ENCODE assay signal across 8 cellular contexts in the genomic region with DNA sequence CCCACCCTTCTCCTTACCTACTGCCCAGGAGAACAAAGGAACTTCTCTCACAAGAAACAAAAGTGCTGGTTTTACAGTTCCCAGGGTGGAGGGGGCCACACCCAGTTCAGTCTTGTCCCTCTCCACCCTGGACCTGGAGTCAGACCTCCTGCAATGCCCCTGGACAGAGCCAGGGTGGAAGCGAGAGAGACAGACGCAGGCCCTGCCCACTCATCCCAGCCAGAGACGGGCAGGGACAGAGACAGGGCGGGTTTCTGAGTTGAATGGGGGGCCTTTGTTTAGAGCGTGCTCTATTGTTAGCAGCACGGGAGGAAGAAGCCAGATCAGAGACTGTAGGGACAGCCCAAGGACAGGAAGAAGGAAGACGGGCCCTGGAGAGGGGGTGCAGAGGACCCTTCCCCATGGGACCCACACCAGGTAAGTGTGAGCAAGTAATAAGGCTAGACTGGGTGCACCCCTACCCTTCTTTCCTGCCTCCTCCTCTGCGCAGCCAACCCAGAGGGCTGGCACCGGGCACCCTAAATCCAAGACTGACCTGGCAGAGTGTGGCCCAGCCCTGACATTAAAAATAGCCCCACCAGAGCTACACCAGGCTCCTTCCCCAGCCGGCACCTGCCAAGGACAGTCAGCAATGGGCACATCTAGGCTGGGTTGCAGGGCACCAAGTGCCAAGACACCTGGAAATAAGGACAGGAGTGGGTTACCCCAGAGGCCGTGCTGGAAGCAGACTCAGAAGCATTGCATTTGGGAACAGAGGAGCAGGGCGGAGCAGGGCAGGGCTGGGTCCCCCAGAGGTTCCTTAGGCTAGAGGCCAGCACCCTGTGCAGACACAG. TPM values are rescaled to one million over a fixed set of nuclear protein-coding genes. Genes with fewer than 3 reads are reported as not detected.
DNase-seq lines count a peak whose midpoint lies in the region; ATAC-seq and TF ChIP-seq lines count a peak whose summit lies in the region.
"Had no signal": no experiment of that assay in that cellular context is flagged by ENCODE, and none has a peak within 500 bp of the region (broad histone marks: within the 10 kb centered on the region; RNA-seq: fewer than 3 reads in every experiment).

No MANE protein-coding gene starts in this region.

- 75% methylated on average over 12 of the region's 12 CpGs for WGBS in esophagus muscularis mucosa
- WGBS in transverse colon (ENCODE audit: low coverage in 1 of 2), 2 donors, result 31% methylated on average over 11 of the region's 12 CpGs; no CpG with 5 or more reads in 1 of the 2 donors

- peaks cover 0 to 16% (median 11%) of the 10 kb centered on the region in 4 donors for H3K36me3 ChIP-seq in esophagus muscularis mucosa
- peaks cover 0 to 10% (median 4%) of the 10 kb centered on the region in 4 donors for H3K36me3 ChIP-seq in transverse colon

- no peak for TF ChIP-seq EP300 in esophagus muscularis mucosa (IDR thresholded peaks at IDR 0.05)
- TF ChIP-seq EP300 in transverse colon (IDR thresholded peaks at IDR 0.05; ENCODE audit: low read depth), result no peak

- no peak for ATAC-seq in GM21737 (IDR thresholded peaks at IDR 0.05; ENCODE audit: unreplicated experiment)

- intact Hi-C loops in esophagus muscularis mucosa (cut with DNase I), result no loop called here
- intact Hi-C loops in transverse colon (cut with DNase I; ENCODE audit: low total_unique reads), result no loop called here

- H3K4me3 ChIP-seq in esophagus muscularis mucosa, result no peak overlapping the region
- no peak overlapping the region for H3K4me3 ChIP-seq in transverse colon

- DNase-seq in SW480 (ENCODE audit: low spot score) (peak; percentile 54), esophagus muscularis mucosa (ENCODE audit: extremely low spot score) (no peak), midbrain (lab: John Stamatoyannopoulos, UW) (peak; percentile 76), transverse colon (peak; percentile 81), HCEC 1CT (no peak), DMS79 (lab: John Stamatoyannopoulos, UW) (no peak)
- DNase-seq: NCI-H2081 treated with DMSO at 0.1 percent for 48 hours had no signal

- H3K27ac ChIP-seq in esophagus muscularis mucosa (replicated peaks in 1 of 4), result peak overlapping the region; percentile 5 to 75 (median 24)
- peak overlapping the region; percentile 91 to 96 (median 92) for H3K27ac ChIP-seq in transverse colon

- H3K4me1 ChIP-seq in esophagus muscularis mucosa (peaks cover 49 to 86% (median 70%) of the 10 kb centered on the region in 4 donors), transverse colon (peaks cover 65 to 89% (median 80%) of the 10 kb centered on the region in 4 donors)

- TF ChIP-seq POLR2A in esophagus muscularis mucosa (IDR thresholded peaks at IDR 0.05; ENCODE audit: low read depth), result no peak
- peak; percentile 60 for TF ChIP-seq POLR2A in transverse colon (IDR thresholded peaks at IDR 0.05)

- H3K9me3 ChIP-seq in esophagus muscularis mucosa, result no peaks in the 10 kb centered on the region
- H3K9me3 ChIP-seq in transverse colon, result no peaks in the 10 kb centered on the region

- TF ChIP-seq CTCF in esophagus muscularis mucosa (IDR thresholded peaks at IDR 0.05) (no peak), transverse colon (IDR thresholded peaks at IDR 0.05) (no peak)

- in situ Hi-C loops in transverse colon (cut with MboI; ENCODE audit: low pct_ligation_motif_present in 1 of 4, low pct_unique_long_range_greater_than_20kb in 1 of 4, low sequenced_read_pairs in 3 of 4), result no loop called here

- no peaks in the 10 kb centered on the region for H3K27me3 ChIP-seq in esophagus muscularis mucosa
- no peaks in the 10 kb centered on the region for H3K27me3 ChIP-seq in transverse colon

RNA-seq across cellular contexts. Expression of gene JUP, which starts 10.9 kb away (rescaled TPM):
- total RNA-seq in esophagus muscularis mucosa (10 to 100 TPM; 24.5 to 56.6 (median 46.4) TPM), transverse colon (100 to 1,000 TPM; 396 to 595 (median 513) TPM)

RNA-seq across cellular contexts. Expression of gene P3H4, which starts 36.1 kb away (rescaled TPM):
- 10 to 100 TPM in 2 of 4 donors, 1 to 10 TPM in 2; 8.4 to 19.9 (median 14.4) TPM for total RNA-seq in esophagus muscularis mucosa
- total RNA-seq in transverse colon, result 10 to 100 TPM; 18.7 to 39.6 (median 22.5) TPM

RNA-seq across cellular contexts. Expression of gene FKBP10, which starts 37.2 kb away (rescaled TPM):
- total RNA-seq in esophagus muscularis mucosa, result 10 to 100 TPM; 30.5 to 49.4 (median 33.8) TPM
- 10 to 100 TPM in 3 of 4 donors, 1 to 10 TPM in 1; 7.1 to 61.1 (median 12.6) TPM for total RNA-seq in transverse colon

RNA-seq across cellular contexts. Expression of gene HAP1, which starts 41.2 kb away (rescaled TPM):
- total RNA-seq in esophagus muscularis mucosa, result under 1 TPM in 1 of 4 donors, not detected in 3; 0.19 TPM
- under 1 TPM in 2 of 4 donors, not detected in 2; 0.55 to 0.79 TPM for total RNA-seq in transverse colon

Comparison
In these comparisons a context has a peak if more than half of its experiments do, and no peak if none do; other contexts are left out.
1. DNase-seq: peak in SW480 (single experiment), midbrain (single experiment) and transverse colon (single experiment); none in esophagus muscularis mucosa (single experiment), HCEC 1CT (single experiment) and DMS79 (single experiment).
2. RNA of gene JUP, which starts 10.9 kb away (total RNA-seq): 396 to 595 TPM in transverse colon; 24.5 to 56.6 TPM in esophagus muscularis mucosa; every median in the first group is over 4 times any median in the second.